Comparison of ENCODE assay signal across 12 cellular contexts in the genomic region with DNA sequence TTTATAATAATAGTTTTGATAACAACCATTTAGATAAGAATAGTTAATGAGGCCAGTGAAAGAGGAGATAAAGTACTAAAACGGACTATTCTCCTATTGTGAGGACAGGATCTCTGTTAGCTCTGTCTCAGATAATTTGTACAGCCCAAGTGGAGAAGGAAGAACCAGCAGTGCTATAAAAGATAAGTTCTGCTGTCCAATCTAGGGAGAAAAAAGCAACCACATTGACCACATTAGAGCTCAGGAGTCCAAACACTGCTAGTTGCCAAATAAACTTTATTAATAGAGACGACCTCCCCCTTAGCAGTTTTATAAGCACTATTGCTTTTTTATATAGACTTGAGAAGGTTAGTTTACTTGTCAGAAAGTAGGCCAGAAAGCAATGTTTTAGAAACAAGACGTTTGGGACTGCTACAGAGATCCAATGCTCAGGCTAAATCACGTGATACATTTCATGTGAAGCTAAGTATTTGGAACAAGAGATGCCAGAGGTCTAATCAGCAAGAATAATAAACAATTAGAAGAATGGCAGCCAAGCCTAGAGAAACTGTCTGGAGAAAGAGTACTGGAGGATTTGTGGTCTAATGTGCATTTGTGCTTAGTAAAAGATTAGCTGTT. TPM values are rescaled to one million over a fixed set of nuclear protein-coding genes. Genes with fewer than 3 reads are reported as not detected.
DNase-seq lines count a peak whose midpoint lies in the region; ATAC-seq and TF ChIP-seq lines count a peak whose summit lies in the region.
"Had no signal": no experiment of that assay in that cellular context is flagged by ENCODE, and none has a peak within 500 bp of the region (broad histone marks: within the 10 kb centered on the region; RNA-seq: fewer than 3 reads in every experiment).

No MANE protein-coding gene starts in this region.

- DNase-seq in EL (peak; percentile 47), brain microvascular endothelial cell (no peak), right cardiac atrium (no peak), smooth muscle cell (lab: John Stamatoyannopoulos, UW; ENCODE audit: unreplicated experiment) (no peak), activated gamma-delta T cell (lab: John Stamatoyannopoulos, UW) (no peak), NCI-H524 treated with DMSO at 0.1 percent for 48 hours (lab: John Stamatoyannopoulos, UW) (no peak), immature natural killer cell (no peak)
- DNase-seq: CD8-positive, alpha-beta T cell; MM.1S; NCI-H2227 treated with DMSO at 0.1 percent for 48 hours had no signal

- H3K27me3 Mint-ChIP-seq in immature natural killer cell (ENCODE audit: low read depth in 3 of 3) = no peaks in the 10 kb centered on the region

- H3K9ac ChIP-seq in smooth muscle cell (ENCODE audit: low read depth) = no peak overlapping the region

- H3F3A ChIP-seq in smooth muscle cell (ENCODE audit: low read depth) = peaks cover 4% of the 10 kb centered on the region

- no peaks in the 10 kb centered on the region for H3K27me3 ChIP-seq in brain microvascular endothelial cell (replicated peaks)
- no peaks in the 10 kb centered on the region for H3K27me3 ChIP-seq in right cardiac atrium (ENCODE audit: control insufficient read depth, insufficient read depth)
- H3K27me3 ChIP-seq in smooth muscle cell (ENCODE audit: low read depth) = no peaks in the 10 kb centered on the region

- peak overlapping the region; percentile 68 for H3K4me2 ChIP-seq in smooth muscle cell

- intact Hi-C loops in right cardiac atrium (cut with DNase I) = no loop called here

- H3K4me1 ChIP-seq in right cardiac atrium (ENCODE audit: control insufficient read depth, insufficient read depth, low read length) (peaks cover 3% of the 10 kb centered on the region), smooth muscle cell (ENCODE audit: low read depth) (no peaks in the 10 kb centered on the region)

- H3K4me1 Mint-ChIP-seq in immature natural killer cell = peaks cover 0 to 9% of the 10 kb centered on the region in 2 donors

- H3K9me3 ChIP-seq in right cardiac atrium (ENCODE audit: control insufficient read depth, low read length) (no peaks in the 10 kb centered on the region), smooth muscle cell (replicated peaks; ENCODE audit: low read depth) (no peaks in the 10 kb centered on the region)

- ATAC-seq in right cardiac atrium = peak; percentile 75 to 92
- ATAC-seq in HG03460 (IDR thresholded peaks at IDR 0.05; ENCODE audit: unreplicated experiment) = no peak
- ATAC-seq: CD8-positive, alpha-beta T cell had no signal

- H3K27ac ChIP-seq in brain microvascular endothelial cell = peak overlapping the region; percentile 12
- H3K27ac ChIP-seq in right cardiac atrium (ENCODE audit: low read length) = no peak overlapping the region
- peak overlapping the region; percentile 82 for H3K27ac ChIP-seq in smooth muscle cell (ENCODE audit: low read depth)
- H3K27ac ChIP-seq: VCaP had no signal

- no peaks in the 10 kb centered on the region for H3K36me3 Mint-ChIP-seq in immature natural killer cell
- H3K36me3 Mint-ChIP-seq: CD8-positive, alpha-beta T cell had no signal

- H3K27ac Mint-ChIP-seq in immature natural killer cell = no peak overlapping the region
- H3K27ac Mint-ChIP-seq: CD8-positive, alpha-beta T cell had no signal

- no peak overlapping the region for H3K4me3 ChIP-seq in brain microvascular endothelial cell (ENCODE audit: low read depth, low read length)
- H3K4me3 ChIP-seq in right cardiac atrium (ENCODE audit: low read length) = no peak overlapping the region
- H3K4me3 ChIP-seq in smooth muscle cell = no peak overlapping the region

- no peak overlapping the region for H3K4me3 Mint-ChIP-seq in immature natural killer cell
- H3K4me3 Mint-ChIP-seq: CD8-positive, alpha-beta T cell had no signal

- WGBS in right cardiac atrium = 8% methylated on average over 4 of the region's 4 CpGs
- WGBS in smooth muscle cell (ENCODE audit: low lambda C conversion rate) = 23% methylated on average over 4 of the region's 4 CpGs

- H3K36me3 ChIP-seq in brain microvascular endothelial cell (replicated peaks) (no peaks in the 10 kb centered on the region), smooth muscle cell (ENCODE audit: low read depth) (no peaks in the 10 kb centered on the region)

- no peaks in the 10 kb centered on the region for H3K9me3 Mint-ChIP-seq in immature natural killer cell
- H3K9me3 Mint-ChIP-seq: CD8-positive, alpha-beta T cell had no signal

- TF ChIP-seq CTCF in brain microvascular endothelial cell (IDR thresholded peaks at IDR 0.05; ENCODE audit: low read depth, low read length, missing control alignments) = no peak
- no peak for TF ChIP-seq CTCF in smooth muscle cell (IDR thresholded peaks at IDR 0.05; ENCODE audit: borderline replicate concordance, insufficient read depth, poor library complexity, severe bottlenecking)

- no peaks in the 10 kb centered on the region for H4K20me1 ChIP-seq in smooth muscle cell (ENCODE audit: low read depth)

- H2AFZ ChIP-seq in smooth muscle cell (ENCODE audit: low read depth) = no peak overlapping the region

- no peaks in the 10 kb centered on the region for H3K79me2 ChIP-seq in smooth muscle cell (ENCODE audit: low read depth)

- in situ Hi-C loops in brain microvascular endothelial cell (cut with HindIII; ENCODE audit: low pct_ligation_motif_present, low sequenced_read_pairs) = no loop called here

RNA-seq across cellular contexts. Expression of gene IL15, which starts 15.9 kb away (rescaled TPM):
- 1 to 10 TPM; 2.9 to 4.7 (median 3.8) TPM for total RNA-seq in right cardiac atrium
- 4.7 TPM for polyA plus RNA-seq in right cardiac atrium
- total RNA-seq in smooth muscle cell = 2.2 TPM in 2 replicates
- 0.73 and 1.6 TPM in 2 replicates for polyA plus RNA-seq in smooth muscle cell
- polyA plus RNA-seq in immature natural killer cell = 1 to 10 TPM; 4.0 to 6.0 (median 5.3) TPM
